ENCODE assay signal across 8 cellular contexts in the genomic region with DNA sequence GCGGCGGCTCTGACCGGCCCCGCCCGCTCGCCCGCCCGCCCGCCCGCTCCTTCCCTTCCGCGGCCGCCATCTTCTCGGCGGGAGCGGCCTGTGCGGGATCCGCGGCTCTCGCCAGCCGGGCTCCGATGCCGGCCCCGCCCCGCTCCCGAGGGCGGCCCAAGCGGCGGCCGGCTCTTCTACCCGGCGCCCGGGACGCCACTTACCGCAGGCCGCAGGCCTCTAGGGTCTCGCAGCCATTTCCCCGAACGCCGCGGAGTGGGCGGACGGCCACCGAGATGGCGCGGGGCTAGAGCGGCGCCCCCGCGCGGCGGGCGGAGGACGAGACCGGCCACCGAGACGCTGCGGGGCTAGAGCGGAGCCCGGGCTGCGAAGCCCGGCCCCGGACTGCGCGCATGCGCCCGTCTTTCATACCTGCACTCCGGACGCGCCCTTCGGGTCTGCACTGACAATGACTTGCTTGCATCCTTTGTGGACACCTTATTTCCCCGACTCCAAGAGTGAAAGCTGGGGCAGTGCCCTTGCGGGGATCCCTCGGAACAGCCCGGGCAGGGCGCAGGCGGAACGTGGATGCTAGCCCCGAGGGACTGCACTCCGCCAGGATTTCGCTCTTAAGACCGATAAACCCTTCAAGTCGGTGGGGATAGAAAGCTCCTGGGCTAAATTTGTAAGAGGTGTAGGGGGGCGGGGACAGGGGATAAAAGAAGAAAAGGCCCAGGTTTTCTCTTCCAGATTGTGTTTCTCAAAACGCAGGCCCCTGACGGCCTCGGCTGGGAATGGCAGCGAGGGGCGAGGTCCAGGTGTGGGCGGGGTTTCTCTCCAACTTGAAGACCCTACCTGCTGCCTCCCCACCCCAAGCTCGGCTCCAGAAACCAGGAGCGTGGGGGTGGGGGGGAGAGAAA.
DNase-seq lines count a peak whose midpoint lies in the region; ATAC-seq and TF ChIP-seq lines count a peak whose summit lies in the region.

A gene (minus strand): TSS at position 277 of the 899 bp plus-strand sequence.

- ATAC-seq in GM18867 (IDR thresholded peaks at IDR 0.05; ENCODE audit: unreplicated experiment) (peak; percentile 79), HG03103 (IDR thresholded peaks at IDR 0.05; ENCODE audit: low read depth, unreplicated experiment) (peak; percentile 68)

- TF ChIP-seq CTCF in WI38 (IDR thresholded peaks at IDR 0.05; ENCODE audit: low read depth, low read length), result peak; percentile 53

- DNase-seq in ACHN (peak; percentile 80), NCI-H2196 treated with DMSO at 0.1 percent for 48 hours (lab: John Stamatoyannopoulos, UW; ENCODE audit: unreplicated experiment) (peak; percentile 83), caudate nucleus (lab: John Stamatoyannopoulos, UW) (peak in 60 of 61 donors; percentile 7 to 91 (median 82)), islet precursor cell (peak; percentile 94)
- peak; percentile 75 to 85 (median 82) for DNase-seq in stimulated activated CD4-positive, alpha-beta T cell treated with anti-CD3 and anti-CD28 coated beads, Interleukin-12 subunit alpha, Interleukin-12 subunit beta, amount 100 ng/mL, for 48 hours (ENCODE audit: low read depth in 2 of 3, low spot score in 1 of 3)

- peak within 1 kb of the TSS; percentile 92 for H3K27ac ChIP-seq in caudate nucleus (ENCODE audit: low read depth, low read length)

- in situ Hi-C loops in ACHN (cut with HindIII; ENCODE audit: low pct_ligation_motif_present, low pct_unique_long_range_greater_than_20kb, low sequenced_read_pairs), result no loop called here

- peak within 1 kb of the TSS; percentile 91 for H3K4me3 ChIP-seq in WI38 (ENCODE audit: low read depth, low read length)

Comparison
In these comparisons a context has a peak if more than half of its experiments do, and no peak if none do; other contexts are left out.
1. Peak in every context shown above with its lines: DNase-seq, ATAC-seq, H3K4me3 ChIP-seq and H3K27ac ChIP-seq.